18 cellular contexts compared by ENCODE assay signal in the genomic region with DNA sequence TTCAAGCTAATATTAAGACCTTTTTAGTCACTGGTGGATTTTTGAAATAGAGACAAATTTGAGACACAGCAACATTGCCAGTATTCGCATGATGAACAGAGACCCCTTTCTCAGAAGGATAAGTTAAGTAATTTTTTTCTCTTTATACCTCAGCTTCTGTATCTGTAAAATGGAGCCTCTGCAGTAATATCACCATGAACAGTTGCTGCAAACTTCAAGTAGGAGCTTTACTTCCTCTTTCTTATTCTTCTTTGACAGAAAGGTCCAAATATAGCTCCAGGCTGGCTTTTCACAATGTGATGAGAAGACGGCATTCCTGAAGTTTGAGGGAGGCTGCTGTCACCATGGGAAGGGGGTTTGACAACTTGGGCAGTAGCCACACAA.
A peak's percentile ranks its signal among the peaks of the same experiment; 100 is the strongest.
DNase-seq lines count a peak whose midpoint lies in the region; ATAC-seq and TF ChIP-seq lines count a peak whose summit lies in the region.
"Had no signal": no experiment of that assay in that cellular context is flagged by ENCODE, and none has a peak within 500 bp of the region (broad histone marks: within the 10 kb centered on the region; RNA-seq: fewer than 3 reads in every experiment).

No MANE protein-coding gene starts in this region.

- H3K27ac Mint-ChIP-seq in neural progenitor cell = peak overlapping the region; percentile 90
- H3K27ac Mint-ChIP-seq in activated naive CD4-positive, alpha-beta T cell treated with anti-CD3 and anti-CD28 coated beads for 36 hours = no peak overlapping the region
- H3K27ac Mint-ChIP-seq: CD4-positive, CD25-positive, alpha-beta regulatory T cell; HFFc6 had no signal

- no peaks in the 10 kb centered on the region for H3K79me2 ChIP-seq in neural progenitor cell (ENCODE audit: low read depth)

- H2AFZ ChIP-seq in neural progenitor cell (replicated peaks) = no peak overlapping the region

- TF ChIP-seq CTCF in neural progenitor cell (IDR thresholded peaks at IDR 0.05) = no peak

- no peaks in the 10 kb centered on the region for H3K4me1 ChIP-seq in neural progenitor cell

- no peaks in the 10 kb centered on the region for H3K9me3 ChIP-seq in neural progenitor cell (ENCODE audit: low read depth)

- peak; percentile 70 for ATAC-seq in GM18868 (IDR thresholded peaks at IDR 0.05; ENCODE audit: unreplicated experiment)
- ATAC-seq in HG03103 (IDR thresholded peaks at IDR 0.05; ENCODE audit: low read depth, unreplicated experiment) = peak; percentile 57

- no peaks in the 10 kb centered on the region for H4K20me1 ChIP-seq in neural progenitor cell (ENCODE audit: low read depth)

- no peaks in the 10 kb centered on the region for H3K27me3 ChIP-seq in neural progenitor cell

- no peak overlapping the region for H3K9ac ChIP-seq in neural progenitor cell

- intact Hi-C loops in activated naive CD4-positive, alpha-beta T cell treated with anti-CD3 and anti-CD28 coated beads for 36 hours (cut with micrococcal nuclease) = no loop called here

- no peaks in the 10 kb centered on the region for H3K36me3 Mint-ChIP-seq in neural progenitor cell
- no peaks in the 10 kb centered on the region for H3K36me3 Mint-ChIP-seq in activated naive CD4-positive, alpha-beta T cell treated with anti-CD3 and anti-CD28 coated beads for 36 hours (ENCODE audit: low read depth)
- H3K36me3 Mint-ChIP-seq: CD4-positive, CD25-positive, alpha-beta regulatory T cell had no signal

- H3K4me3 ChIP-seq in neural progenitor cell = no peak overlapping the region

- CTCF ChIA-PET in activated naive CD4-positive, alpha-beta T cell treated with anti-CD3 and anti-CD28 coated beads for 36 hours (lab: Charles Lee) = no interaction called here

- H3K27ac ChIP-seq in neural progenitor cell = no peak overlapping the region
- H3K27ac ChIP-seq: RWPE1 had no signal

- peaks cover 5% of the 10 kb centered on the region for H3K27me3 Mint-ChIP-seq in neural progenitor cell (ENCODE audit: insufficient read depth, low read depth)
- H3K27me3 Mint-ChIP-seq in activated naive CD4-positive, alpha-beta T cell treated with anti-CD3 and anti-CD28 coated beads for 36 hours (ENCODE audit: low read depth) = no peaks in the 10 kb centered on the region
- H3K27me3 Mint-ChIP-seq: CD4-positive, CD25-positive, alpha-beta regulatory T cell had no signal

- DNase-seq in SKM-1 treated with dmso at 0.1 percent for 144 hours (lab: John Stamatoyannopoulos, UW; ENCODE audit: unreplicated experiment) (peak; percentile 4), neural progenitor cell (ENCODE audit: low spot score) (no peak), NCI-H2081 treated with DMSO at 0.1 percent for 48 hours (lab: John Stamatoyannopoulos, UW) (no peak), germinal center (ENCODE audit: low spot score) (no peak)
- DNase-seq in activated naive CD4-positive, alpha-beta T cell treated with anti-CD3 and anti-CD28 coated beads for 36 hours = no peak
- DNase-seq: ACHN; Calu3; CD4-positive, CD25-positive, alpha-beta regulatory T cell; DMS79 treated with DMSO at 0.1 percent for 48 hours; HFFc6; Karpas-422; MM.1S; NCI-H1417 treated with DMSO at 0.1 percent for 48 hours; NCI-H2029 treated with DMSO at 0.1 percent for 48 hours; NCI-H510A treated with DMSO at 0.1 percent for 48 hours had no signal

- H3F3A ChIP-seq in neural progenitor cell (ENCODE audit: low read depth) = no peaks in the 10 kb centered on the region

- H3K4me1 Mint-ChIP-seq in neural progenitor cell = peaks cover 50% of the 10 kb centered on the region
- H3K4me1 Mint-ChIP-seq in activated naive CD4-positive, alpha-beta T cell treated with anti-CD3 and anti-CD28 coated beads for 36 hours (ENCODE audit: low read depth) = no peaks in the 10 kb centered on the region
- H3K4me1 Mint-ChIP-seq: CD4-positive, CD25-positive, alpha-beta regulatory T cell had no signal

- no peak overlapping the region for H3K4me3 Mint-ChIP-seq in neural progenitor cell
- H3K4me3 Mint-ChIP-seq in activated naive CD4-positive, alpha-beta T cell treated with anti-CD3 and anti-CD28 coated beads for 36 hours = no peak overlapping the region
- H3K4me3 Mint-ChIP-seq: CD4-positive, CD25-positive, alpha-beta regulatory T cell; HFFc6 had no signal

- peaks cover 2% of the 10 kb centered on the region for H3K9me3 Mint-ChIP-seq in neural progenitor cell
- H3K9me3 Mint-ChIP-seq in activated naive CD4-positive, alpha-beta T cell treated with anti-CD3 and anti-CD28 coated beads for 36 hours = peaks cover 1% of the 10 kb centered on the region

- H3K36me3 ChIP-seq in neural progenitor cell = no peaks in the 10 kb centered on the region

- H3K4me2 ChIP-seq in neural progenitor cell = no peak overlapping the region
